27 cellular contexts compared by ENCODE assay signal in the genomic region with DNA sequence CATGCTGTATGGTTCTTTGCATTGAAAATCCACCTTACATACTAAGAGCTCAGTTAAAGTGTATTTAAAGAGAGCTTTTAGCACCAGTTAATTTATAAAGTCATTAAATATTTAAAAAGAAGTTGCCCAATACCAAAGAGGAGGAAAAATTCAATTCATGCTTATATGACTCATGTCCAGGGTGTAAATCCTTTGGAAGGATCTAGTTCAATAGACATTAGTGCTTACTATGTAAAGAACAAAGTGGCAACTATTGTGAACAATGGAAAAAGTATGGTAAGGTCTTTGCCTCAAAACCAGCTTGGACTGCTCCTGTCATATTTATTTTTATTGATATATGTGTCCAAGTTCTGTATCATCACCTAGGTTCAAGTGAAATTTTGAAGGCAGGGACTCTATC.
"Had no signal": no experiment of that assay in that cellular context is flagged by ENCODE, and none has a peak within 500 bp of the region (broad histone marks: within the 10 kb centered on the region; RNA-seq: fewer than 3 reads in every experiment).

No MANE protein-coding gene starts in this region.

- H3K9ac ChIP-seq: neural progenitor cell, parathyroid adenoma had no signal

- H3K27ac ChIP-seq: left ventricle myocardium inferior, neural progenitor cell, neutrophil, parathyroid adenoma, psoas muscle, skin epidermis, suprapubic skin, thoracic aorta, tibial artery, upper lobe of right lung had no signal

- H3K4me3 ChIP-seq: left ventricle myocardium inferior, lung, neural progenitor cell, psoas muscle, skin epidermis, suprapubic skin, thoracic aorta, tibial artery, upper lobe of right lung had no signal

- DNase-seq: hypothalamus; immature natural killer cell; islet precursor cell; left ventricle myocardium inferior; mesendoderm; naive B cell; natural killer cell; nephron progenitor cell; occipital lobe; psoas muscle; right cardiac atrium; stimulated activated CD4-positive, alpha-beta T cell treated with anti-CD3 and anti-CD28 coated beads, Interleukin-12 subunit alpha, Interleukin-12 subunit beta, amount 100 ng/mL, for 4 hours; stimulated activated CD4-positive, alpha-beta T cell treated with anti-CD3 and anti-CD28 coated beads, Interleukin-15, amount 100 ng/mL, for 24 hours; stimulated activated CD4-positive, alpha-beta T cell treated with anti-CD3 and anti-CD28 coated beads, Interleukin-4, amount 100 ng/mL, for 24 hours; stimulated activated naive CD4-positive, alpha-beta T cell; tibial artery; trophoblast cell; upper lobe of right lung had no signal

- ATAC-seq: natural killer cell; psoas muscle; right cardiac atrium; sciatic nerve; stimulated activated effector memory CD8-positive, alpha-beta T cell treated with anti-CD3 and anti-CD28 coated beads, Interleukin-12 subunit alpha, Interleukin-12 subunit beta, amount 100 ng/mL, for 72 hours; upper lobe of right lung had no signal

- H3K9me3 ChIP-seq: left ventricle myocardium inferior, neutrophil, psoas muscle, suprapubic skin, thoracic aorta, tibial artery, upper lobe of right lung had no signal

- H3K27me3 ChIP-seq: neural progenitor cell, neutrophil, suprapubic skin, tibial artery, upper lobe of right lung had no signal

- H3K4me1 ChIP-seq: left ventricle myocardium inferior, neural progenitor cell, parathyroid adenoma, psoas muscle, suprapubic skin, tibial artery, upper lobe of right lung had no signal

- H3K36me3 ChIP-seq: left ventricle myocardium inferior, neural progenitor cell, suprapubic skin, thoracic aorta, tibial artery, upper lobe of right lung had no signal

- H2AFZ ChIP-seq: parathyroid adenoma had no signal

- H3K4me2 ChIP-seq: neural progenitor cell had no signal
